15 cellular contexts compared by ENCODE assay signal in the genomic region with DNA sequence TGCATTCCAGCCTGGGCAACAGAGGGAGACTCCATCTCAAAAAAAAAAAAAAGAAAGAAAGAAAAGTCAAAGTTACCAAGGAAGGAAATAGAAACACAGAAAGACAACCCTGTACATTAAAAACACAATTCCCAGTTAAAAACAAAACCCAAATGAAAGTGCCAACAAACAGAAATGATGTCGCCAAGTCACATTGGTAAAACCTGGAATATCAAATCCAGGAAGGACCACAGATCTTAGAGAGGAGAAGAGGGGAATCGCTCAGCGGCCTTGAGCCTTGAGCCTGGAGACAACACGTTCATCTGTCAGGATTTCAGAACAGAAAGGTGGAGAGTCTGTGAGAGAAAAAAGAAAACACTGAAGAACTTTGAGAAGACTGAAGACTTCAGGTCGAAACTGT. TPM values are rescaled to one million over a fixed set of nuclear protein-coding genes. Genes with fewer than 3 reads are reported as not detected.
DNase-seq lines count a peak whose midpoint lies in the region; ATAC-seq and TF ChIP-seq lines count a peak whose summit lies in the region.
"Had no signal": no experiment of that assay in that cellular context is flagged by ENCODE, and none has a peak within 500 bp of the region (broad histone marks: within the 10 kb centered on the region; RNA-seq: fewer than 3 reads in every experiment).

No MANE protein-coding gene starts in this region.

- H3K9me3 Mint-ChIP-seq in GM23338 (no peaks in the 10 kb centered on the region; the same call in 2 of the 3 replicates), endothelial cell (ENCODE audit: unreplicated experiment) (no peaks in the 10 kb centered on the region), neural progenitor cell (no peaks in the 10 kb centered on the region)
- H3K9me3 Mint-ChIP-seq in activated CD8-positive, alpha-beta T cell treated with anti-CD3 and anti-CD28 coated beads for 36 hours, result no peaks in the 10 kb centered on the region
- H3K9me3 Mint-ChIP-seq: CD8-positive, alpha-beta memory T cell had no signal

- H3K27ac ChIP-seq in GM23338 (ENCODE audit: low read depth) (peak overlapping the region; percentile 30; the same call in 1 of the 2 replicates), HEK293 (ENCODE audit: extremely low read depth, low read depth, low read length) (no peak overlapping the region), neural progenitor cell (no peak overlapping the region), right atrium auricular region (no peak overlapping the region), SK-N-SH (ENCODE audit: low read depth in 2 of 2, low read length in 1 of 2) (no peak overlapping the region)
- H3K27ac ChIP-seq: A549 had no signal

- H3K9me3 ChIP-seq in HEK293 (ENCODE audit: control insufficient read depth, insufficient read depth, low read depth, low read length), result no peaks in the 10 kb centered on the region
- H3K9me3 ChIP-seq in neural progenitor cell (ENCODE audit: low read depth), result no peaks in the 10 kb centered on the region
- H3K9me3 ChIP-seq in right atrium auricular region, result no peaks in the 10 kb centered on the region
- no peaks in the 10 kb centered on the region for H3K9me3 ChIP-seq in SK-N-SH
- H3K9me3 ChIP-seq: A549, Caco-2 had no signal

- H3K4me3 ChIP-seq in GM23338 (no peak overlapping the region), HEK293 (ENCODE audit: low read depth, low read length) (no peak overlapping the region), neural progenitor cell (no peak overlapping the region), right atrium auricular region (no peak overlapping the region), SK-N-SH (ENCODE audit: low read depth in 2 of 2, low read length in 1 of 2) (no peak overlapping the region)
- H3K4me3 ChIP-seq: A549 had no signal

- no peak overlapping the region for H3K27ac Mint-ChIP-seq in GM23338
- H3K27ac Mint-ChIP-seq in endothelial cell (ENCODE audit: unreplicated experiment), result peak overlapping the region; percentile 11
- H3K27ac Mint-ChIP-seq in neural progenitor cell, result peak overlapping the region; percentile 1
- no peak overlapping the region for H3K27ac Mint-ChIP-seq in activated CD8-positive, alpha-beta T cell treated with anti-CD3 and anti-CD28 coated beads for 36 hours

- H3K4me1 ChIP-seq in GM23338 (ENCODE audit: insufficient read depth) (no peaks in the 10 kb centered on the region), HEK293 (ENCODE audit: control insufficient read depth, insufficient read depth, low read length) (no peaks in the 10 kb centered on the region), neural progenitor cell (peaks cover 9% of the 10 kb centered on the region), right atrium auricular region (peaks cover 0 to 12% of the 10 kb centered on the region in 2 donors), SK-N-SH (ENCODE audit: control insufficient read depth in 1 of 2, insufficient read depth in 2 of 2, low read depth in 1 of 2, low read length in 1 of 2) (peaks cover 0 to 13% of the 10 kb centered on the region in 2 experiments; a peak in 1 of 4 replicates)
- H3K4me1 ChIP-seq: A549 had no signal

- no peak for TF ChIP-seq EP300 in SK-N-SH (IDR thresholded peaks at IDR 0.05; ENCODE audit: borderline replicate concordance in 1 of 2, low read depth in 1 of 2, low read length in 1 of 2)

- POLR2A ChIA-PET in HEK293 (lab: Yijun Ruan, JAX), result no interaction called here
- POLR2A ChIA-PET in SK-N-SH (lab: Yijun Ruan, JAX), result no interaction called here
- POLR2A ChIA-PET in activated CD8-positive, alpha-beta T cell treated with anti-CD3 and anti-CD28 coated beads for 36 hours (lab: Charles Lee), result no interaction called here

- H3K27me3 ChIP-seq in GM23338 (ENCODE audit: insufficient read depth) (no peaks in the 10 kb centered on the region), neural progenitor cell (no peaks in the 10 kb centered on the region), right atrium auricular region (no peaks in the 10 kb centered on the region), SK-N-SH (ENCODE audit: insufficient read depth) (peaks cover 55% of the 10 kb centered on the region)

- WGBS in SK-N-SH (ENCODE audit: low lambda C conversion rate), result 18% methylated on average over 5 of the region's 5 CpGs

- H2AFZ ChIP-seq in GM23338 (no peak overlapping the region), neural progenitor cell (replicated peaks) (no peak overlapping the region), SK-N-SH (ENCODE audit: low read depth) (no peak overlapping the region)

- intact Hi-C loops in activated CD8-positive, alpha-beta T cell treated with anti-CD3 and anti-CD28 coated beads for 36 hours (cut with micrococcal nuclease), result no loop called here

- no peak for TF ChIP-seq RAD21 in SK-N-SH (IDR thresholded peaks at IDR 0.05; ENCODE audit: low read length)

- DNase-seq in GM23338 (ENCODE audit: low spot score) (no peak), endothelial cell (ENCODE audit: low spot score) (no peak), neural progenitor cell (ENCODE audit: low spot score) (no peak), right atrium auricular region (ENCODE audit: low spot score) (no peak), SK-N-SH (no peak), superior temporal gyrus (ENCODE audit: extremely low spot score) (no peak)
- no peak for DNase-seq in activated CD8-positive, alpha-beta T cell treated with anti-CD3 and anti-CD28 coated beads for 36 hours
- DNase-seq: DND-41, GDM1, HCEC 1CT, IMR-90 had no signal

- H3K9ac ChIP-seq in neural progenitor cell (no peak overlapping the region), SK-N-SH (no peak overlapping the region)

- ATAC-seq in GM23338, result no peak
- ATAC-seq in activated CD8-positive, alpha-beta T cell treated with anti-CD3 and anti-CD28 coated beads for 36 hours, result no peak
- ATAC-seq: A549 had no signal

- H3K9me2 ChIP-seq in GM23338 (ENCODE audit: insufficient read depth) (no peaks in the 10 kb centered on the region), SK-N-SH (no peaks in the 10 kb centered on the region)

- H4K20me1 ChIP-seq in GM23338 (replicated peaks; ENCODE audit: insufficient read depth) (no peaks in the 10 kb centered on the region), neural progenitor cell (ENCODE audit: low read depth) (no peaks in the 10 kb centered on the region), SK-N-SH (ENCODE audit: insufficient read depth) (no peaks in the 10 kb centered on the region)

- H3K27me3 Mint-ChIP-seq in GM23338 (ENCODE audit: insufficient read depth, low read depth, poor library complexity) (peaks cover 3% of the 10 kb centered on the region), endothelial cell (ENCODE audit: unreplicated experiment) (peaks cover 22% of the 10 kb centered on the region), neural progenitor cell (ENCODE audit: insufficient read depth, low read depth) (peaks cover 2% of the 10 kb centered on the region)
- H3K27me3 Mint-ChIP-seq in activated CD8-positive, alpha-beta T cell treated with anti-CD3 and anti-CD28 coated beads for 36 hours, result peaks cover 1% of the 10 kb centered on the region

- H3F3A ChIP-seq in GM23338 (replicated peaks; ENCODE audit: low read depth), result no peaks in the 10 kb centered on the region
- no peaks in the 10 kb centered on the region for H3F3A ChIP-seq in neural progenitor cell (ENCODE audit: low read depth)
- H3F3A ChIP-seq in SK-N-SH (replicated peaks; ENCODE audit: insufficient read depth), result no peaks in the 10 kb centered on the region

- H3K36me3 Mint-ChIP-seq in GM23338 (ENCODE audit: low read depth) (no peaks in the 10 kb centered on the region; the same call in 2 of the 3 replicates), endothelial cell (ENCODE audit: low read depth, unreplicated experiment) (peaks cover 5% of the 10 kb centered on the region), neural progenitor cell (no peaks in the 10 kb centered on the region)
- H3K36me3 Mint-ChIP-seq in activated CD8-positive, alpha-beta T cell treated with anti-CD3 and anti-CD28 coated beads for 36 hours (ENCODE audit: low read depth), result no peaks in the 10 kb centered on the region
- H3K36me3 Mint-ChIP-seq: CD8-positive, alpha-beta memory T cell had no signal

- H3K4me3 Mint-ChIP-seq in GM23338, result no peak overlapping the region
- no peak overlapping the region for H3K4me3 Mint-ChIP-seq in endothelial cell (ENCODE audit: unreplicated experiment)
- H3K4me3 Mint-ChIP-seq in neural progenitor cell, result no peak overlapping the region
- no peak overlapping the region for H3K4me3 Mint-ChIP-seq in activated CD8-positive, alpha-beta T cell treated with anti-CD3 and anti-CD28 coated beads for 36 hours
- H3K4me3 Mint-ChIP-seq: CD8-positive, alpha-beta memory T cell had no signal

- H3K36me3 ChIP-seq in GM23338 (ENCODE audit: insufficient read depth), result no peaks in the 10 kb centered on the region
- no peaks in the 10 kb centered on the region; a peak in 1 of 3 replicates for H3K36me3 ChIP-seq in HEK293 (ENCODE audit: control insufficient read depth in 2 of 2, insufficient read depth in 1 of 2, low read length in 2 of 2)
- no peaks in the 10 kb centered on the region for H3K36me3 ChIP-seq in neural progenitor cell
- no peaks in the 10 kb centered on the region for H3K36me3 ChIP-seq in right atrium auricular region
- H3K36me3 ChIP-seq in SK-N-SH (replicated peaks in 1 of 2; ENCODE audit: control insufficient read depth in 1 of 2, insufficient read depth in 2 of 2, low read length in 1 of 2), result no peaks in the 10 kb centered on the region

- H3K4me2 ChIP-seq in GM23338, result no peak overlapping the region
- no peak overlapping the region for H3K4me2 ChIP-seq in neural progenitor cell
- H3K4me2 ChIP-seq in SK-N-SH, result no peak overlapping the region
- H3K4me2 ChIP-seq: A549 had no signal

- H3K4me1 Mint-ChIP-seq in GM23338 (no peaks in the 10 kb centered on the region; the same call in 2 of the 3 replicates), endothelial cell (ENCODE audit: unreplicated experiment) (no peaks in the 10 kb centered on the region), neural progenitor cell (peaks cover 18% of the 10 kb centered on the region)
- no peaks in the 10 kb centered on the region for H3K4me1 Mint-ChIP-seq in activated CD8-positive, alpha-beta T cell treated with anti-CD3 and anti-CD28 coated beads for 36 hours (ENCODE audit: low read depth)
- H3K4me1 Mint-ChIP-seq: CD8-positive, alpha-beta memory T cell had no signal

- TF ChIP-seq CTCF in GM23338 (conservative IDR thresholded peaks at IDR 0.05; ENCODE audit: low read depth in 2 of 2) (no peak), HEK293 (tag by site-specific recombination; IDR thresholded peaks at IDR 0.05) (no peak), endothelial cell (IDR thresholded peaks at IDR 0.05; ENCODE audit: unreplicated experiment) (no peak), neural progenitor cell (IDR thresholded peaks at IDR 0.05) (no peak), right atrium auricular region (IDR thresholded peaks at IDR 0.05) (no peak), SK-N-SH (IDR thresholded peaks at IDR 0.05) (no peak)
- no peak for TF ChIP-seq CTCF in activated CD8-positive, alpha-beta T cell treated with anti-CD3 and anti-CD28 coated beads for 36 hours (IDR thresholded peaks at IDR 0.05)

- H3K79me2 ChIP-seq in GM23338 (replicated peaks; ENCODE audit: insufficient read depth) (no peaks in the 10 kb centered on the region), neural progenitor cell (ENCODE audit: low read depth) (no peaks in the 10 kb centered on the region), SK-N-SH (ENCODE audit: insufficient read depth) (no peaks in the 10 kb centered on the region)

- CTCF ChIA-PET in HEK293 (lab: Yijun Ruan, JAX), result no interaction called here
- CTCF ChIA-PET in SK-N-SH (lab: Yijun Ruan, JAX), result no interaction called here
- CTCF ChIA-PET in activated CD8-positive, alpha-beta T cell treated with anti-CD3 and anti-CD28 coated beads for 36 hours (lab: Charles Lee), result no interaction called here

RNA-seq across cellular contexts. Expression of a gene that starts 1.2 kb away (rescaled TPM):
- 21.8 and 29.1 TPM in 2 replicates for total RNA-seq in GM23338 (2014; rRNA removed; shearing (Covaris generic))
- polyA plus RNA-seq in GM23338 (2016; fragmentation: Nextera tagmentation; extraction: Ambion mirVana), result 5.1 and 8.0 TPM in 2 replicates
- 14.3 TPM for total RNA-seq in endothelial cell (ENCODE audit: unreplicated experiment)
- 0.92 and 9.5 TPM in 2 replicates for total RNA-seq in neural progenitor cell (ENCODE audit: low replicate concordance)
- total RNA-seq in right atrium auricular region, result 10 to 100 TPM; 10.8 to 16.2 TPM
- 0.65 and 0.76 TPM in 2 replicates for polyA plus RNA-seq in SK-N-SH (2012; rRNA removed)
- polyA plus RNA-seq in SK-N-SH (2012; cell fraction: cytosol; rRNA removed), result 0.13 and 0.39 TPM in 2 replicates
- polyA plus RNA-seq in SK-N-SH (2012; cell fraction: nucleus; rRNA removed), result 7.1 and 7.4 TPM in 2 replicates
- 1 to 10 TPM; 4.6 to 6.0 TPM for total RNA-seq in activated CD8-positive, alpha-beta T cell treated with anti-CD3 and anti-CD28 coated beads for 36 hours
- polyA plus RNA-seq: CD8-positive, alpha-beta memory T cell had no signal

RNA-seq across cellular contexts. Expression of a gene that starts 40.6 kb away (rescaled TPM):
- total RNA-seq in GM23338 (2014; rRNA removed; shearing (Covaris generic)), result 41.6 and 54.7 TPM in 2 replicates
- polyA plus RNA-seq in GM23338 (2016; fragmentation: Nextera tagmentation; extraction: Ambion mirVana) (29.8 and 32.9 TPM in 2 replicates), SK-N-SH (2012; rRNA removed) (17.5 and 19.5 TPM in 2 replicates)
- total RNA-seq in endothelial cell (ENCODE audit: unreplicated experiment) (53.0 TPM), neural progenitor cell (ENCODE audit: low replicate concordance) (37.5 and 45.1 TPM in 2 replicates), right atrium auricular region (10 to 100 TPM; 15.0 to 16.1 TPM)
- 14.2 and 14.8 TPM in 2 replicates for polyA plus RNA-seq in SK-N-SH (2012; cell fraction: cytosol; rRNA removed)
- polyA plus RNA-seq in SK-N-SH (2012; cell fraction: nucleus; rRNA removed), result 67.3 and 75.1 TPM in 2 replicates
- 10 to 100 TPM; 46.6 to 51.7 TPM for total RNA-seq in activated CD8-positive, alpha-beta T cell treated with anti-CD3 and anti-CD28 coated beads for 36 hours

RNA-seq across cellular contexts. Expression of a gene that starts 40.7 kb away (rescaled TPM):
- 44.4 and 44.8 TPM in 2 replicates for total RNA-seq in GM23338 (2014; rRNA removed; shearing (Covaris generic))
- 42.2 and 42.5 TPM in 2 replicates for polyA plus RNA-seq in GM23338 (2016; fragmentation: Nextera tagmentation; extraction: Ambion mirVana)
- 8.4 TPM for total RNA-seq in endothelial cell (ENCODE audit: unreplicated experiment)
- total RNA-seq in neural progenitor cell (ENCODE audit: low replicate concordance), result 32.3 and 32.6 TPM in 2 replicates
- total RNA-seq in right atrium auricular region, result under 1 TPM; 0.20 to 0.93 TPM
- polyA plus RNA-seq in SK-N-SH (2012; rRNA removed), result 21.2 and 24.1 TPM in 2 replicates
- 22.3 and 22.7 TPM in 2 replicates for polyA plus RNA-seq in SK-N-SH (2012; cell fraction: cytosol; rRNA removed)
- 20.1 and 28.8 TPM in 2 replicates for polyA plus RNA-seq in SK-N-SH (2012; cell fraction: nucleus; rRNA removed)
- total RNA-seq in activated CD8-positive, alpha-beta T cell treated with anti-CD3 and anti-CD28 coated beads for 36 hours, result 10 to 100 TPM; 31.0 to 36.9 TPM

Comparison
In these comparisons a context has a peak if more than half of its experiments do, and no peak if none do; other contexts are left out.
1. H3K27ac Mint-ChIP-seq: peak in endothelial cell (single experiment) and neural progenitor cell (single experiment); none in GM23338 (single experiment) and activated CD8-positive, alpha-beta T cell treated with anti-CD3 and anti-CD28 coated beads for 36 hours (single experiment).